11 cellular contexts compared by ENCODE assay signal in the genomic region with DNA sequence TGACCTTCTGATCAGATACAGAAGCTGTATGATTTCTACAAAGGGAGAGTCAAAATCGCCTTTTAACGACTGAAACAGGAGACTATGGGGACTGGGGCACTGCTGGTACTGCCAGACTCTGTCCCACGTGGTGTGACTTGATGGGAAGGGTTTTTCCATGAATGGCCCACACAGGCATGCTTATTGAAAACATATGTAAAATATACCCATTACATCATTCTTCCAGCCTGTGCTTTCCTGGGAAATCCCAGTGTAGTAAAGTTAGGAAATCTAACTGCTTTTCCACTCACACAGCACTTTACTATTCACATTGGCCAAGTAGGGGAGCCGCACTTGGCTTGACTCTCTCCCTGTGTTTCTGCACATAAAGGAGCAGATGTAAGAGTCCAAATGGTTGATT.
DNase-seq lines count a peak whose midpoint lies in the region; ATAC-seq and TF ChIP-seq lines count a peak whose summit lies in the region.
"Had no signal": no experiment of that assay in that cellular context is flagged by ENCODE, and none has a peak within 500 bp of the region (broad histone marks: within the 10 kb centered on the region; RNA-seq: fewer than 3 reads in every experiment).

No MANE protein-coding gene starts in this region.

- H3K4me3 ChIP-seq in body of pancreas = no peak overlapping the region
- H3K4me3 ChIP-seq in skin epidermis = no peak overlapping the region

- H3K9me3 ChIP-seq in body of pancreas = no peaks in the 10 kb centered on the region

- DNase-seq in GM04503 (ENCODE audit: low read depth) (peak; percentile 88), body of pancreas (no peak), left cardiac atrium (peak; percentile 47), COLO829 (ENCODE audit: low spot score) (no peak), NK-92 (lab: John Stamatoyannopoulos, UW; ENCODE audit: unreplicated experiment) (no peak)
- DNase-seq: activated CD8-positive, alpha-beta memory T cell treated with anti-CD3 and anti-CD28 coated beads, Interleukin-2, amount 50 U/mL, for 48 hours; DMS53; left colon had no signal

- H3K27me3 ChIP-seq in body of pancreas = no peaks in the 10 kb centered on the region

- WGBS in body of pancreas, 2 donors = 70 to 79% methylated on average over 3 to 4 of the region's 4 CpGs

- TF ChIP-seq CTCF in body of pancreas (IDR thresholded peaks at IDR 0.05) = no peak

- peak overlapping the region in 1 of 4 donors; percentile 34 for H3K27ac ChIP-seq in body of pancreas
- peak overlapping the region in 14 of 21 experiments; percentile 40 to 86 (median 60) for H3K27ac ChIP-seq in skin epidermis

- no peaks in the 10 kb centered on the region for H3K4me1 ChIP-seq in body of pancreas

- H3K36me3 ChIP-seq in body of pancreas (replicated peaks in 1 of 2; ENCODE audit: insufficient read depth in 1 of 2, low read depth in 2 of 2) = no peaks in the 10 kb centered on the region

- peak; percentile 30 for ATAC-seq in body of pancreas
- peak; percentile 76 to 79 for ATAC-seq in left cardiac atrium
- ATAC-seq in HG03457 (IDR thresholded peaks at IDR 0.05; ENCODE audit: unreplicated experiment) = no peak
- no peak for ATAC-seq in GM19467 (IDR thresholded peaks at IDR 0.05; ENCODE audit: unreplicated experiment)
- ATAC-seq: left colon had no signal

- TF ChIP-seq POLR2A in body of pancreas (IDR thresholded peaks at IDR 0.05) = no peak

- intact Hi-C loops in body of pancreas (cut with DNase I) (no loop called here), left cardiac atrium (cut with DNase I) (no loop called here)

Comparison
In these comparisons a context has a peak if more than half of its experiments do, and no peak if none do; other contexts are left out.
1. DNase-seq: peak in GM04503 (single experiment) and left cardiac atrium (single experiment); none in body of pancreas (0 of 4), COLO829 (single experiment) and NK-92 (single experiment).
2. ATAC-seq: peak in body of pancreas (single experiment) and left cardiac atrium (2 of 2); none in HG03457 (single experiment) and GM19467 (single experiment).